In the genomic region with DNA sequence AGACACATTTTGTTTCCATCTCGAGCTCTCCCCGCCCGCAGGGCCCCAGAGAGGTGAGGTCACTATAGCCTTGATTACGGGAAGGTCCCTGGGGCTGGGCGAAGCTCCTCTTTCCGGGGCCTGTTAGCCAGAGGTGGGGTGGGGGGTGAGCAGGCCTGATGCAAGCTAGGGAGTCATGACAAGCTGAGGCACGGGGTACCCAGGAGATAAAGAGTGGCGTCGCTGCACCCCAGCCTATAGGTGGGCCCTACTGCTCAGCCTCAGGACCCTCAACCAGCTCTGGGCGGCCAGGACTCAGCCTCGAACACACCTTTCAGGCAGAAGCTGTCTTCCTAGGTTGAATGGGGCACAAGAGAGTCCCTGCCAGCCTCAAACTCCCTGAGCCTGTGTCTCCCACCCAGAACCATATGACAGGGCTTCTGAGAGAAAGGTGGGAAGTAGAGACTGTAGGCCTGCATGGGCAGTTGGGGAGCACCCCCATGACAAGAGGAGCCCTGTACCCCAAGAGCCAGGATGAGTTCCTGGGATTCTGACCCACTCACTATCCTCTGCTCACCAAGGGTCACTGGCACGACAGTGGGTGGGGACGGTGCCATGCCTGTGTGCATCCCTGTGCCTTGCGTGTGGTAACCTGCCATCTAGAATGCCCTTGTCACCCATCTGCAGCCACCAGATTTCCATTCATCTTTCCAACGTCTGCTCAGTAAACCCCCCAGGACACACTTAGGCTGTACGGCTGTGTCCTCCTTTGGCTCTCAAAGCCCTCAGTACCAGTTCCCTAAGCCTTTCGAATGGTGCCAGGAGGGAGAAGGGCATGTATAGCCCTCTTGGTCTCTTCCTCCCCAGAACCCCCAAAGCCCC, we compare ENCODE assay signal across 16 cellular contexts. TPM values are rescaled to one million over a fixed set of nuclear protein-coding genes. Genes with fewer than 3 reads are reported as not detected.
DNase-seq lines count a peak whose midpoint lies in the region; ATAC-seq and TF ChIP-seq lines count a peak whose summit lies in the region.
"Had no signal": no experiment of that assay in that cellular context is flagged by ENCODE, and none has a peak within 500 bp of the region (broad histone marks: within the 10 kb centered on the region; RNA-seq: fewer than 3 reads in every experiment).

No MANE protein-coding gene starts in this region.

- no peak overlapping the region for H3K4me3 ChIP-seq in right atrium auricular region
- no peak overlapping the region for H3K4me3 ChIP-seq in left ventricle myocardium inferior
- H3K4me3 ChIP-seq in hepatocyte = no peak overlapping the region
- H3K4me3 ChIP-seq: A549, GM23248 had no signal

- H3K4me1 ChIP-seq in right atrium auricular region (no peaks in the 10 kb centered on the region), left ventricle myocardium inferior (peaks cover 5% of the 10 kb centered on the region), hepatocyte (ENCODE audit: insufficient read depth) (peaks cover 19% of the 10 kb centered on the region)
- H3K4me1 ChIP-seq: A549 had no signal

- H3K36me3 ChIP-seq in right atrium auricular region = no peaks in the 10 kb centered on the region
- peaks cover 31% of the 10 kb centered on the region for H3K36me3 ChIP-seq in left ventricle myocardium inferior
- H3K36me3 ChIP-seq in hepatocyte (replicated peaks; ENCODE audit: insufficient read depth, low read depth) = no peaks in the 10 kb centered on the region

- H3K27me3 ChIP-seq in right atrium auricular region = no peaks in the 10 kb centered on the region
- no peaks in the 10 kb centered on the region for H3K27me3 ChIP-seq in left ventricle myocardium inferior (ENCODE audit: low read depth)
- H3K27me3 ChIP-seq in hepatocyte = no peaks in the 10 kb centered on the region

- no peak for ATAC-seq in GM18870 (IDR thresholded peaks at IDR 0.05; ENCODE audit: unreplicated experiment)
- ATAC-seq: A549, Right ventricle myocardium inferior had no signal

- peaks cover 34% of the 10 kb centered on the region for H3K79me2 ChIP-seq in hepatocyte

- no peaks in the 10 kb centered on the region for H3K9me2 ChIP-seq in hepatocyte (replicated peaks; ENCODE audit: insufficient read depth)

- H4K20me1 ChIP-seq in hepatocyte (ENCODE audit: insufficient read depth, poor library complexity, severe bottlenecking) = peaks cover 7% of the 10 kb centered on the region

- peaks cover 0 to 11% of the 10 kb centered on the region in 2 donors for H3K9me3 ChIP-seq in right atrium auricular region
- peaks cover 26% of the 10 kb centered on the region for H3K9me3 ChIP-seq in left ventricle myocardium inferior (replicated peaks)
- H3K9me3 ChIP-seq in hepatocyte (ENCODE audit: low read depth) = peaks cover 9% of the 10 kb centered on the region

- H3K27ac ChIP-seq in right atrium auricular region = no peak overlapping the region
- H3K27ac ChIP-seq in left ventricle myocardium inferior (replicated peaks) = no peak overlapping the region
- peak overlapping the region; percentile 37 for H3K27ac ChIP-seq in hepatocyte
- H3K27ac ChIP-seq: A549, GM23248 had no signal

- H2AFZ ChIP-seq in hepatocyte = no peak overlapping the region
- H2AFZ ChIP-seq: GM23248 had no signal

- DNase-seq in right atrium auricular region (ENCODE audit: low spot score) (peak; percentile 26), left ventricle myocardium inferior (no peak), hepatocyte (ENCODE audit: low spot score) (no peak), posterior vena cava (ENCODE audit: low spot score) (peak; percentile 73), DMS53 treated with DMSO at 0.1 percent for 48 hours (lab: John Stamatoyannopoulos, UW; ENCODE audit: unreplicated experiment) (no peak), NCI-H2081 treated with DMSO at 0.1 percent for 48 hours (lab: John Stamatoyannopoulos, UW) (no peak)
- DNase-seq: DMS53, GM23248, KBM-7, NCI-H1048, NCI-H146, NCI-H446, NCI-H748 treated with DMSO at 0.1 percent for 48 hours had no signal

- intact Hi-C loops in left ventricle myocardium inferior (cut with micrococcal nuclease) = no loop called here
- intact Hi-C loops in posterior vena cava (cut with DNase I) = no loop called here

- no peak overlapping the region for H3K4me2 ChIP-seq in hepatocyte
- H3K4me2 ChIP-seq: A549 had no signal

- WGBS in hepatocyte (ENCODE audit: low lambda C conversion rate, missing lambda C conversion rate) = 87% methylated on average over 17 of the region's 17 CpGs

- TF ChIP-seq CTCF in right atrium auricular region (IDR thresholded peaks at IDR 0.05) (no peak), left ventricle myocardium inferior (IDR thresholded peaks at IDR 0.05; ENCODE audit: borderline replicate concordance) (no peak), hepatocyte (IDR thresholded peaks at IDR 0.05; ENCODE audit: poor library complexity) (no peak)

RNA-seq across cellular contexts. Expression of gene KCNQ1OT1, which starts 34.7 kb away (rescaled TPM):
- total RNA-seq in right atrium auricular region = under 1 TPM; 0.35 to 0.37 TPM
- 0.33 TPM for total RNA-seq in left ventricle myocardium inferior
- total RNA-seq in hepatocyte = 6.6 and 7.9 TPM in 2 replicates
- 3.1 and 4.0 TPM in 2 replicates for polyA plus RNA-seq in hepatocyte
- total RNA-seq in posterior vena cava = 1 to 10 TPM; 1.8 to 3.5 TPM

Comparison
In these comparisons a context has a peak if more than half of its experiments do, and no peak if none do; other contexts are left out.
1. DNase-seq: peak in right atrium auricular region (single experiment) and posterior vena cava (single experiment); none in left ventricle myocardium inferior (single experiment), hepatocyte (single experiment), DMS53 treated with DMSO at 0.1 percent for 48 hours (single experiment) and NCI-H2081 treated with DMSO at 0.1 percent for 48 hours (single experiment).